In genomic region chr9:136682710-136683109, GRCh38 we compare ENCODE assay signal across 36 cellular contexts. TPM values are rescaled to one million over a fixed set of nuclear protein-coding genes. Genes with fewer than 3 reads are reported as not detected.
"Had no signal": no experiment of that assay in that cellular context is flagged by ENCODE, and none has a peak within 500 bp of the region (broad histone marks: within the 10 kb centered on the region; RNA-seq: fewer than 3 reads in every experiment).

No MANE protein-coding gene starts in this region.

- H3K27me3 Mint-ChIP-seq: activated B cell treated with CpG ODN at 0.5 μM for 24 hours; activated CD4-positive, alpha-beta T cell treated with anti-CD3 and anti-CD28 coated beads, Interleukin-2, amount 10 ng/mL, durations not matched to agents 24 days and 14 days; activated CD8-positive, alpha-beta T cell treated with anti-CD3 and anti-CD28 coated beads for 36 hours; activated naive CD8-positive, alpha-beta T cell treated with anti-CD3 and anti-CD28 coated beads for 36 hours; activated T-helper 17 cell treated with anti-CD3 and anti-CD28 coated beads, Interleukin-2, amount 50 U/mL, for 72 hours; central memory CD8-positive, alpha-beta T cell had no signal

- H3K27ac Mint-ChIP-seq: activated B cell treated with CpG ODN at 0.5 μM for 24 hours; activated CD4-positive, alpha-beta T cell treated with anti-CD3 and anti-CD28 coated beads, Interleukin-2, amount 10 ng/mL, durations not matched to agents 24 days and 14 days; activated CD8-positive, alpha-beta T cell treated with anti-CD3 and anti-CD28 coated beads for 36 hours; activated naive CD8-positive, alpha-beta T cell treated with anti-CD3 and anti-CD28 coated beads for 36 hours; activated T-cell treated with anti-CD3 and anti-CD28 coated beads, Interleukin-2, amount 50 U/mL, for 72 hours; activated T-helper 17 cell treated with anti-CD3 and anti-CD28 coated beads, Interleukin-2, amount 50 U/mL, for 72 hours had no signal

- H3K36me3 Mint-ChIP-seq: activated naive CD8-positive, alpha-beta T cell treated with anti-CD3 and anti-CD28 coated beads for 36 hours had no signal

- H3K27ac ChIP-seq: ascending aorta, cardiac muscle cell, VCaP had no signal

- DNase-seq: activated B cell treated with CpG ODN at 0.5 μM for 24 hours; activated CD4-positive, alpha-beta T cell treated with anti-CD3 and anti-CD28 coated beads, Interleukin-2, amount 10 ng/mL, durations not matched to agents 24 days and 14 days; activated CD4-positive, alpha-beta T cell treated with anti-CD3 and anti-CD28 coated beads, Interleukin-2, amount 50 U/mL, for 4 hours; activated CD4-positive, CD25-positive, alpha-beta regulatory T cell treated with anti-CD3 and anti-CD28 coated beads, Interleukin-2, amount 50 U/mL, for 72 hours; activated CD8-positive, alpha-beta T cell treated with anti-CD3 and anti-CD28 coated beads for 36 hours; activated effector memory CD4-positive, alpha-beta T cell treated with anti-CD3 and anti-CD28 coated beads, Interleukin-2, amount 50 U/mL, for 16 hours; activated naive CD4-positive, alpha-beta T cell; activated naive CD4-positive, alpha-beta T cell treated with anti-CD3 and anti-CD28 coated beads, Interleukin-2, amount 50 U/mL, for 16 hours; activated naive CD8-positive, alpha-beta T cell treated with anti-CD3 and anti-CD28 coated beads for 36 hours; activated T-cell treated with anti-CD3 and anti-CD28 coated beads, Interleukin-2, amount 50 U/mL, for 1 hour; activated T-cell treated with anti-CD3 and anti-CD28 coated beads, Interleukin-2, amount 50 U/mL, for 72 hours; amygdala; MM.1S; MV-4-11; NCI-H1092; NCI-H1436 treated with DMSO at 0.1 percent for 48 hours; NCI-H1694 treated with DMSO at 0.1 percent for 48 hours; NCI-H2029; NCI-H345; NCI-H510A; NCI-H526; NCI-H748 treated with DMSO at 0.1 percent for 48 hours; NK-92 treated with Interleukin-12 subunit alpha and Interleukin-12 subunit beta, amount 100 ng/mL, for 24 hours; Right ventricle myocardium superior; SW 1271; T-helper 1 cell; T-helper 2 cell; T-helper 9 cell had no signal

- H3K9me3 Mint-ChIP-seq: activated B cell treated with CpG ODN at 0.5 μM for 24 hours; activated CD4-positive, alpha-beta T cell treated with anti-CD3 and anti-CD28 coated beads, Interleukin-2, amount 10 ng/mL, durations not matched to agents 24 days and 14 days; activated CD8-positive, alpha-beta T cell treated with anti-CD3 and anti-CD28 coated beads for 36 hours; activated naive CD8-positive, alpha-beta T cell treated with anti-CD3 and anti-CD28 coated beads for 36 hours; activated T-cell treated with anti-CD3 and anti-CD28 coated beads, Interleukin-2, amount 50 U/mL, for 72 hours; activated T-helper 17 cell treated with anti-CD3 and anti-CD28 coated beads, Interleukin-2, amount 50 U/mL, for 72 hours; central memory CD8-positive, alpha-beta T cell had no signal

- H3K4me3 Mint-ChIP-seq: activated B cell treated with CpG ODN at 0.5 μM for 24 hours; activated CD4-positive, alpha-beta T cell treated with anti-CD3 and anti-CD28 coated beads, Interleukin-2, amount 10 ng/mL, durations not matched to agents 24 days and 14 days; activated CD8-positive, alpha-beta T cell treated with anti-CD3 and anti-CD28 coated beads for 36 hours; activated naive CD8-positive, alpha-beta T cell treated with anti-CD3 and anti-CD28 coated beads for 36 hours; activated T-cell treated with anti-CD3 and anti-CD28 coated beads, Interleukin-2, amount 50 U/mL, for 72 hours; activated T-helper 17 cell treated with anti-CD3 and anti-CD28 coated beads, Interleukin-2, amount 50 U/mL, for 72 hours; central memory CD8-positive, alpha-beta T cell had no signal

- H3K4me1 Mint-ChIP-seq: activated T-helper 17 cell treated with anti-CD3 and anti-CD28 coated beads, Interleukin-2, amount 50 U/mL, for 72 hours had no signal

- H3K9me3 ChIP-seq: ascending aorta had no signal

- H3K36me3 ChIP-seq: cardiac muscle cell had no signal

- H3K27me3 ChIP-seq: ascending aorta, cardiac muscle cell had no signal

- H3K4me3 ChIP-seq: ascending aorta, cardiac muscle cell had no signal

RNA-seq across cellular contexts. Expression of gene EGFL7, which starts 20.0 kb away (rescaled TPM):
- total RNA-seq: activated B cell treated with CpG ODN at 0.5 μM for 24 hours, OCI-LY7 had no signal

RNA-seq across cellular contexts. Expression of gene DIPK1B, which starts 29.7 kb away (rescaled TPM):
- total RNA-seq: activated CD8-positive, alpha-beta memory T cell treated with anti-CD3 and anti-CD28 coated beads for 36 hours; activated T-helper 17 cell treated with anti-CD3 and anti-CD28 coated beads, Interleukin-2, amount 50 U/mL, for 72 hours; LHCN-M2 had no signal
